In the genomic region with DNA sequence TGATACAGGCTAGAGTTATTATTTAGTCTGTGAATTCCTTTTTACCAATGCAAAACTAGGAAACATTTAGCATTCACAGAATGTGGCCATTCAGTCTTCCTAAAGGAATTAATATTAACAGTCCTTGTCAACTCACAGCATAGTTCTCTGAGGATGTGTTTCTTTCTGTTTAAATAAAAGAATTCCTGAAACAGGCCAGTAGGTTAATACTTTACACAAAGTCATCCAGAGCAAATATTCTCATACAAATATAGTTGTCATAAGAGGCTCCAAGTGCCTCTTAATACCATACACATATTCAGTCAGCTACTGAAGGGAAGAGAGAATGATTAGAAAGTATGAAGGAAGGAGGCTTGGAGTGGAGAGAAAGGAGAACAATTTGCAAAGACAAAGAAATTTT, we compare ENCODE assay signal across 17 cellular contexts.
DNase-seq lines count a peak whose midpoint lies in the region; ATAC-seq and TF ChIP-seq lines count a peak whose summit lies in the region.
"Had no signal": no experiment of that assay in that cellular context is flagged by ENCODE, and none has a peak within 500 bp of the region (broad histone marks: within the 10 kb centered on the region; RNA-seq: fewer than 3 reads in every experiment).

No MANE protein-coding gene starts in this region.

- H3K4me1 Mint-ChIP-seq in glutamatergic neuron (ENCODE audit: low read depth, unreplicated experiment) (peaks cover 24% of the 10 kb centered on the region), nephron (peaks cover 32% of the 10 kb centered on the region)
- H3K4me1 Mint-ChIP-seq in activated naive CD8-positive, alpha-beta T cell treated with anti-CD3 and anti-CD28 coated beads for 36 hours: peaks cover 2% of the 10 kb centered on the region

- no peaks in the 10 kb centered on the region for H3K27me3 ChIP-seq in SJSA1 (replicated peaks)

- peak overlapping the region; percentile 28 for H3K27ac ChIP-seq in SJSA1

- peak; percentile 89 for DNase-seq in DMS53 (lab: John Stamatoyannopoulos, UW)
- no peak for DNase-seq in SJSA1 (ENCODE audit: low read depth in 1 of 2, low spot score in 2 of 2)
- no peak for DNase-seq in glutamatergic neuron
- DNase-seq in DMS153 treated with DMSO at 0.1 percent for 48 hours (lab: John Stamatoyannopoulos, UW; ENCODE audit: unreplicated experiment): no peak
- no peak for DNase-seq in hippocampal formation (lab: John Stamatoyannopoulos, UW)
- DNase-seq in activated naive CD8-positive, alpha-beta T cell treated with anti-CD3 and anti-CD28 coated beads for 36 hours: no peak
- DNase-seq: Calu3, DMS79 treated with DMSO at 0.1 percent for 48 hours, HFFc6, KBM-7, NCI-H146, NCI-H2081 treated with DMSO at 0.1 percent for 48 hours, NCI-H510A, NCI-H774 had no signal

- peaks cover 26% of the 10 kb centered on the region for H3K4me1 ChIP-seq in SJSA1 (replicated peaks)

- peaks cover 2% of the 10 kb centered on the region for H3K9me3 Mint-ChIP-seq in glutamatergic neuron (ENCODE audit: unreplicated experiment)
- H3K9me3 Mint-ChIP-seq in nephron: peaks cover 4% of the 10 kb centered on the region
- H3K9me3 Mint-ChIP-seq in activated naive CD8-positive, alpha-beta T cell treated with anti-CD3 and anti-CD28 coated beads for 36 hours: no peaks in the 10 kb centered on the region
- H3K9me3 Mint-ChIP-seq: HFFc6 had no signal

- no peaks in the 10 kb centered on the region for H3K9me3 ChIP-seq in SJSA1 (replicated peaks)

- ATAC-seq in HG03439 (IDR thresholded peaks at IDR 0.05; ENCODE audit: unreplicated experiment): no peak
- ATAC-seq: Panc1 had no signal

- H3K27me3 Mint-ChIP-seq in glutamatergic neuron (ENCODE audit: unreplicated experiment) (no peaks in the 10 kb centered on the region), nephron (ENCODE audit: low read depth) (no peaks in the 10 kb centered on the region)
- peaks cover 6% of the 10 kb centered on the region for H3K27me3 Mint-ChIP-seq in activated naive CD8-positive, alpha-beta T cell treated with anti-CD3 and anti-CD28 coated beads for 36 hours

- TF ChIP-seq CTCF in glutamatergic neuron (IDR thresholded peaks at IDR 0.05; ENCODE audit: partially characterized antibody, unreplicated experiment) (no peak), nephron (IDR thresholded peaks at IDR 0.05; ENCODE audit: unreplicated experiment in 3 of 3) (no peak)

- no peaks in the 10 kb centered on the region for H3K36me3 Mint-ChIP-seq in glutamatergic neuron (ENCODE audit: unreplicated experiment)
- H3K36me3 Mint-ChIP-seq in nephron (ENCODE audit: low read depth): no peaks in the 10 kb centered on the region
- no peaks in the 10 kb centered on the region for H3K36me3 Mint-ChIP-seq in activated naive CD8-positive, alpha-beta T cell treated with anti-CD3 and anti-CD28 coated beads for 36 hours

- H3K4me3 Mint-ChIP-seq in glutamatergic neuron (ENCODE audit: unreplicated experiment): peak overlapping the region; percentile 56
- H3K4me3 Mint-ChIP-seq in nephron: no peak overlapping the region
- no peak overlapping the region for H3K4me3 Mint-ChIP-seq in activated naive CD8-positive, alpha-beta T cell treated with anti-CD3 and anti-CD28 coated beads for 36 hours
- H3K4me3 Mint-ChIP-seq: HFFc6 had no signal

- no peak overlapping the region for H3K4me3 ChIP-seq in SJSA1

- H3K36me3 ChIP-seq in SJSA1: no peaks in the 10 kb centered on the region

- H3K27ac Mint-ChIP-seq in glutamatergic neuron (ENCODE audit: unreplicated experiment) (peak overlapping the region; percentile 68), nephron (peak overlapping the region; percentile 3 to 67 (median 45))
- no peak overlapping the region for H3K27ac Mint-ChIP-seq in activated naive CD8-positive, alpha-beta T cell treated with anti-CD3 and anti-CD28 coated beads for 36 hours
- H3K27ac Mint-ChIP-seq: HFFc6 had no signal
